Comparison of ENCODE assay signal across 8 cellular contexts in genomic region chr10:96910488-96911395, GRCh38.
DNase-seq lines count a peak whose midpoint lies in the region; TF ChIP-seq lines count a peak whose summit lies in the region.

No MANE protein-coding gene starts in this region.

- peaks cover 71% of the 10 kb centered on the region for H3K36me3 Mint-ChIP-seq in activated T-cell treated with anti-CD3 and anti-CD28 coated beads, Interleukin-2, amount 50 U/mL, for 24 hours (ENCODE audit: low read depth)

- WGBS in transverse colon (ENCODE audit: low coverage in 1 of 2), 2 donors: 83 to 85% methylated on average over 11 to 13 of the region's 13 CpGs

- TF ChIP-seq CTCF in transverse colon (IDR thresholded peaks at IDR 0.05): peak; percentile 46 to 64 (median 61)

- in situ Hi-C loops in transverse colon (cut with MboI; ENCODE audit: low pct_ligation_motif_present in 1 of 4, low pct_unique_long_range_greater_than_20kb in 1 of 4, low sequenced_read_pairs in 3 of 4): loop anchor here in 1 of 4 donors (10.0 kb wide), 1 partner anchor 56 kb away; no protein-coding TSS in a partner anchor

- H3K9me3 Mint-ChIP-seq in activated T-cell treated with anti-CD3 and anti-CD28 coated beads, Interleukin-2, amount 50 U/mL, for 24 hours: no peaks in the 10 kb centered on the region

- H3K27me3 Mint-ChIP-seq in activated T-cell treated with anti-CD3 and anti-CD28 coated beads, Interleukin-2, amount 50 U/mL, for 24 hours: no peaks in the 10 kb centered on the region

- H3K4me1 ChIP-seq in transverse colon: peaks cover 0 to 20% (median 6%) of the 10 kb centered on the region in 4 donors

- H3K4me3 ChIP-seq in transverse colon: no peak overlapping the region

- peaks cover 40% of the 10 kb centered on the region for H3K4me1 Mint-ChIP-seq in activated T-cell treated with anti-CD3 and anti-CD28 coated beads, Interleukin-2, amount 50 U/mL, for 24 hours (ENCODE audit: low read depth)

- no peak for DNase-seq in activated T-cell treated with anti-CD3 and anti-CD28 coated beads, Interleukin-2, amount 50 U/mL, for 24 hours
- DNase-seq in activated T-cell treated with anti-CD3 and anti-CD28 coated beads, Interleukin-2, amount 50 U/mL, for 1 hour: no peak
- DNase-seq in M059J (ENCODE audit: low read depth): peak; percentile 38
- DNase-seq in amniotic stem cell (lab: John Stamatoyannopoulos, UW): peak; percentile 6
- DNase-seq in iris pigment epithelial cell (ENCODE audit: low read depth): peak; percentile 44
- no peak for DNase-seq in transverse colon
- DNase-seq in activated gamma-delta T cell (lab: John Stamatoyannopoulos, UW): no peak
- DNase-seq in nucleus accumbens (lab: John Stamatoyannopoulos, UW): no peak

- H3K9me3 ChIP-seq in transverse colon: no peaks in the 10 kb centered on the region

- intact Hi-C loops in transverse colon (cut with DNase I; ENCODE audit: low total_unique reads): no loop called here

- H3K4me3 Mint-ChIP-seq in activated T-cell treated with anti-CD3 and anti-CD28 coated beads, Interleukin-2, amount 50 U/mL, for 24 hours: no peak overlapping the region

- H3K27me3 ChIP-seq in transverse colon: no peaks in the 10 kb centered on the region

- no peak overlapping the region for H3K27ac ChIP-seq in transverse colon

- H3K36me3 ChIP-seq in transverse colon: no peaks in the 10 kb centered on the region

- no peak for TF ChIP-seq POLR2A in transverse colon (IDR thresholded peaks at IDR 0.05)

- H3K27ac Mint-ChIP-seq in activated T-cell treated with anti-CD3 and anti-CD28 coated beads, Interleukin-2, amount 50 U/mL, for 24 hours: peak overlapping the region; percentile 34

- TF ChIP-seq EP300 in transverse colon (IDR thresholded peaks at IDR 0.05; ENCODE audit: low read depth): no peak

Comparison
In these comparisons a context has a peak if more than half of its experiments do, and no peak if none do; other contexts are left out.
1. DNase-seq: peak in M059J (single experiment), amniotic stem cell (single experiment) and iris pigment epithelial cell (single experiment); none in activated T-cell treated with anti-CD3 and anti-CD28 coated beads, Interleukin-2, amount 50 U/mL, for 24 hours (single experiment), activated T-cell treated with anti-CD3 and anti-CD28 coated beads, Interleukin-2, amount 50 U/mL, for 1 hour (single experiment), transverse colon (single experiment), activated gamma-delta T cell (single experiment) and nucleus accumbens (0 of 56).